21 cellular contexts compared by ENCODE assay signal in genomic region chr7:88566174-88566729, GRCh38.
DNase-seq lines count a peak whose midpoint lies in the region; ATAC-seq and TF ChIP-seq lines count a peak whose summit lies in the region.
"Had no signal": no experiment of that assay in that cellular context is flagged by ENCODE, and none has a peak within 500 bp of the region (broad histone marks: within the 10 kb centered on the region; RNA-seq: fewer than 3 reads in every experiment).

No MANE protein-coding gene starts in this region.

- H3K79me2 ChIP-seq in neural progenitor cell (ENCODE audit: low read depth) = no peaks in the 10 kb centered on the region

- peaks cover 13% of the 10 kb centered on the region for H3K4me1 ChIP-seq in neural progenitor cell
- H3K4me1 ChIP-seq in upper lobe of left lung = no peaks in the 10 kb centered on the region

- no peak overlapping the region for H3K27ac ChIP-seq in neural progenitor cell
- H3K27ac ChIP-seq in upper lobe of left lung = no peak overlapping the region
- H3K27ac ChIP-seq: BLaER1 treated with 17β-estradiol and CSF1 and Interleukin-3, amounts not matched to agents 10 nM and 100 nM; PC-9; RWPE1 had no signal

- ATAC-seq in GM19467 (IDR thresholded peaks at IDR 0.05; ENCODE audit: unreplicated experiment) (no peak), upper lobe of left lung (ENCODE audit: low FRiP score in 2 of 2) (no peak)
- ATAC-seq: CD8-positive, alpha-beta T cell; HepG2 had no signal

- H2AFZ ChIP-seq in neural progenitor cell (replicated peaks) = peak overlapping the region; percentile 97
- H2AFZ ChIP-seq: PC-9 had no signal

- H3K27ac Mint-ChIP-seq in endothelial cell (ENCODE audit: unreplicated experiment) = peak overlapping the region; percentile 64
- peak overlapping the region; percentile 89 for H3K27ac Mint-ChIP-seq in neural progenitor cell
- H3K27ac Mint-ChIP-seq: CD8-positive, alpha-beta T cell; HFFc6 had no signal

- H3K4me2 ChIP-seq in neural progenitor cell = no peak overlapping the region
- H3K4me2 ChIP-seq: PC-9 had no signal

- peaks cover 2% of the 10 kb centered on the region for H3K27me3 Mint-ChIP-seq in endothelial cell (ENCODE audit: unreplicated experiment)
- peaks cover 2% of the 10 kb centered on the region for H3K27me3 Mint-ChIP-seq in neural progenitor cell (ENCODE audit: insufficient read depth, low read depth)

- DNase-seq in DMS79 treated with DMSO at 0.1 percent for 48 hours (lab: John Stamatoyannopoulos, UW) (peak; percentile 45), NCI-H510A (lab: John Stamatoyannopoulos, UW) (peak; percentile 13), endothelial cell (ENCODE audit: low spot score) (no peak), neural progenitor cell (ENCODE audit: low spot score) (no peak), NCI-H774 (lab: John Stamatoyannopoulos, UW) (no peak), upper lobe of left lung (no peak)
- DNase-seq in stimulated activated naive CD4-positive, alpha-beta T cell treated with Interleukin-2 at 50 U/mL for 16 hours (lab: John Stamatoyannopoulos, UW) = no peak
- DNase-seq: CD8-positive, alpha-beta T cell; DMS53; HFFc6; KG1; NCI-H1105 treated with DMSO at 0.1 percent for 48 hours; NCI-H187 treated with DMSO at 0.1 percent for 48 hours; NCI-H345; NCI-H526 treated with DMSO at 0.1 percent for 48 hours; PC-9; SIG-M5 had no signal

- H3F3A ChIP-seq in neural progenitor cell (ENCODE audit: low read depth) = peaks cover 5% of the 10 kb centered on the region

- H3K4me3 Mint-ChIP-seq in endothelial cell (ENCODE audit: unreplicated experiment) = no peak overlapping the region
- H3K4me3 Mint-ChIP-seq in neural progenitor cell = peak overlapping the region; percentile 4
- H3K4me3 Mint-ChIP-seq: CD8-positive, alpha-beta T cell; HFFc6 had no signal

- no peak overlapping the region for H3K9ac ChIP-seq in neural progenitor cell
- H3K9ac ChIP-seq: BLaER1 treated with 17β-estradiol and CSF1 and Interleukin-3, amounts not matched to agents 10 nM and 100 nM had no signal

- no peaks in the 10 kb centered on the region for H3K9me3 ChIP-seq in neural progenitor cell (ENCODE audit: low read depth)
- no peaks in the 10 kb centered on the region for H3K9me3 ChIP-seq in upper lobe of left lung
- H3K9me3 ChIP-seq: BLaER1 treated with 17β-estradiol and CSF1 and Interleukin-3, amounts not matched to agents 10 nM and 100 nM had no signal

- H3K4me1 Mint-ChIP-seq in endothelial cell (ENCODE audit: unreplicated experiment) = peaks cover 7% of the 10 kb centered on the region
- peaks cover 35% of the 10 kb centered on the region for H3K4me1 Mint-ChIP-seq in neural progenitor cell

- no peak for TF ChIP-seq EP300 in upper lobe of left lung (IDR thresholded peaks at IDR 0.05)

- no peak for TF ChIP-seq POLR2A in upper lobe of left lung (IDR thresholded peaks at IDR 0.05)

- H3K9me3 Mint-ChIP-seq in endothelial cell (ENCODE audit: unreplicated experiment) (no peaks in the 10 kb centered on the region), neural progenitor cell (peaks cover 4% of the 10 kb centered on the region)
- H3K9me3 Mint-ChIP-seq: CD8-positive, alpha-beta T cell had no signal

- H3K27me3 ChIP-seq in neural progenitor cell (no peaks in the 10 kb centered on the region), upper lobe of left lung (no peaks in the 10 kb centered on the region)
- H3K27me3 ChIP-seq: BLaER1 treated with 17β-estradiol and CSF1 and Interleukin-3, amounts not matched to agents 10 nM and 100 nM had no signal

- H3K36me3 Mint-ChIP-seq in endothelial cell (ENCODE audit: low read depth, unreplicated experiment) (no peaks in the 10 kb centered on the region), neural progenitor cell (no peaks in the 10 kb centered on the region)
- H3K36me3 Mint-ChIP-seq: CD8-positive, alpha-beta T cell had no signal

- H3K4me3 ChIP-seq in neural progenitor cell (no peak overlapping the region), upper lobe of left lung (no peak overlapping the region)
- H3K4me3 ChIP-seq: BLaER1 treated with 17β-estradiol and CSF1 and Interleukin-3, amounts not matched to agents 10 nM and 100 nM; PC-9 had no signal

- H3K36me3 ChIP-seq in neural progenitor cell (no peaks in the 10 kb centered on the region), upper lobe of left lung (no peaks in the 10 kb centered on the region)
- H3K36me3 ChIP-seq: BLaER1 treated with 17β-estradiol and CSF1 and Interleukin-3, amounts not matched to agents 10 nM and 100 nM had no signal

- H4K20me1 ChIP-seq in neural progenitor cell (ENCODE audit: low read depth) = no peaks in the 10 kb centered on the region
- H4K20me1 ChIP-seq: BLaER1 treated with 17β-estradiol and CSF1 and Interleukin-3, amounts not matched to agents 10 nM and 100 nM had no signal

- WGBS in upper lobe of left lung, 2 donors = 64% methylated on average over 6 of the region's 6 CpGs

- TF ChIP-seq CTCF in endothelial cell (IDR thresholded peaks at IDR 0.05; ENCODE audit: unreplicated experiment) = no peak
- TF ChIP-seq CTCF in neural progenitor cell (IDR thresholded peaks at IDR 0.05) = no peak
- TF ChIP-seq CTCF in upper lobe of left lung (IDR thresholded peaks at IDR 0.05) = no peak

Comparison
In these comparisons a context has a peak if more than half of its experiments do, and no peak if none do; other contexts are left out.
1. DNase-seq: peak in DMS79 treated with DMSO at 0.1 percent for 48 hours (single experiment) and NCI-H510A (single experiment); none in endothelial cell (single experiment), neural progenitor cell (single experiment), NCI-H774 (single experiment), stimulated activated naive CD4-positive, alpha-beta T cell treated with Interleukin-2 at 50 U/mL for 16 hours (single experiment) and upper lobe of left lung (0 of 2).